In the genomic region with DNA sequence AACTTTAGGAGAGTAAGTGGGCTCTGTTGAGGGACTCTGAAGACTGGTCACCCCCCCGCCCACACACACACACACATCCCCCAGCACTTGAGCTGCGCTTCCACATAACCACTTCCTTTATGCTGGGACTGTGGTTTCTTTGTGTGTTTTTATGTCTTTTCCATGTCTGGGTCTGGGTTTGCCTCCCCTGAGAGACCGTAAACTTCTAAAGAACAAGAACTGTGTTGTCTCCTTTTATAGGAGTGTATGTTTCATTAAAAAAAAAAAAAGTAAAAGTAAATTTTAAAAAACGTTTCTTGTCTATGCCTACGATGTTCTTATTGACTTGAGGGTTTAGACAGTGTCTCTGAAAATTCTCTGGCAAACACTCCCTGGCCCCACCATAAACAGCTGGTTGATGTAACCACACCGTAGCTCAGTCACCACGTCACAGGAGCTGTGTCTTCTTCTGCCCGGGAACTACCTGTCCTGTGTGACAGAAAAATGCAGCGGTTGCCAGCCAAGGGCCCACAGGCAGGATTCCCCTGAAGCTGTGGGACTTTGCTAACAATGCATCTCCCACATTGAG, we compare ENCODE assay signal across 7 cellular contexts.
A peak's percentile ranks its signal among the peaks of the same experiment; 100 is the strongest.
DNase-seq lines count a peak whose midpoint lies in the region; ATAC-seq and TF ChIP-seq lines count a peak whose summit lies in the region.

No MANE protein-coding gene starts in this region.

- ATAC-seq in GM18861 (IDR thresholded peaks at IDR 0.05; ENCODE audit: unreplicated experiment) = peak; percentile 31
- ATAC-seq in HG02759 (IDR thresholded peaks at IDR 0.05; ENCODE audit: unreplicated experiment) = peak; percentile 62
- ATAC-seq in gastroesophageal sphincter = peak; percentile 59

- H3K27me3 ChIP-seq in gastroesophageal sphincter (no peaks in the 10 kb centered on the region), PC-9 (ENCODE audit: insufficient read depth, low read depth) (no peaks in the 10 kb centered on the region)

- H3K27ac ChIP-seq in SK-N-MC (peak overlapping the region; percentile 92), gastroesophageal sphincter (peak overlapping the region; percentile 62 to 86 (median 82)), PC-9 (no peak overlapping the region)

- H3K79me2 ChIP-seq in PC-9 (ENCODE audit: low read depth) = no peaks in the 10 kb centered on the region

- intact Hi-C loops in PC-9 (cut with micrococcal nuclease; ENCODE audit: unreplicated experiment) = no loop called here

- H3K4me1 ChIP-seq in gastroesophageal sphincter = peaks cover 0 to 65% (median 11%) of the 10 kb centered on the region in 3 donors
- peaks cover 14% of the 10 kb centered on the region for H3K4me1 ChIP-seq in PC-9 (replicated peaks; ENCODE audit: insufficient read depth)

- BruUV-seq in PC-9 (replicated peaks; lab: Mats Ljungman, UMichigan) = no TSS peak

- H3K9me2 ChIP-seq in PC-9 (ENCODE audit: insufficient read depth) = no peaks in the 10 kb centered on the region

- TF ChIP-seq POLR2A in gastroesophageal sphincter (IDR thresholded peaks at IDR 0.05) (no peak), erythroblast (IDR thresholded peaks at IDR 0.05; ENCODE audit: low read length) (no peak)

- H3F3A ChIP-seq in PC-9 (ENCODE audit: insufficient read depth, low read depth) = no peaks in the 10 kb centered on the region

- POLR2A ChIA-PET in PC-9 (lab: Charles Lee; ENCODE audit: unreplicated experiment) = no interaction called here

- CTCF ChIA-PET in PC-9 (lab: Charles Lee) = no interaction called here

- H3K9me3 ChIP-seq in SK-N-MC (ENCODE audit: low read depth, low read length) (no peaks in the 10 kb centered on the region), gastroesophageal sphincter (no peaks in the 10 kb centered on the region), PC-9 (ENCODE audit: insufficient read depth, low read depth) (no peaks in the 10 kb centered on the region)

- no peak overlapping the region for H3K4me2 ChIP-seq in PC-9

- TF ChIP-seq CTCF in gastroesophageal sphincter (IDR thresholded peaks at IDR 0.05) = no peak
- TF ChIP-seq CTCF in PC-9 (conservative IDR thresholded peaks at IDR 0.05) = no peak

- WGBS in gastroesophageal sphincter (ENCODE audit: low coverage in 1 of 2), 2 donors = 48 to 58% methylated on average over 7 to 9 of the region's 9 CpGs

- H3K4me3 ChIP-seq in SK-N-MC (peak overlapping the region; percentile 71), gastroesophageal sphincter (no peak overlapping the region), PC-9 (no peak overlapping the region)

- H3K9ac ChIP-seq in SK-N-MC (ENCODE audit: insufficient read length) = peak overlapping the region; percentile 68

- no peaks in the 10 kb centered on the region for H3K36me3 ChIP-seq in SK-N-MC (ENCODE audit: insufficient read depth, low read length)
- H3K36me3 ChIP-seq in gastroesophageal sphincter = peaks cover 0 to 4% of the 10 kb centered on the region in 2 donors
- no peaks in the 10 kb centered on the region for H3K36me3 ChIP-seq in PC-9 (ENCODE audit: low read depth)

- no peaks in the 10 kb centered on the region for H4K20me1 ChIP-seq in PC-9 (ENCODE audit: insufficient read depth)

- DNase-seq in SK-N-MC (ENCODE audit: low read depth, low spot score) (peak; percentile 68), PC-9 (no peak), erythroblast (lab: John Stamatoyannopoulos, UW) (no peak), nucleus accumbens (lab: John Stamatoyannopoulos, UW) (no peak)

- TF ChIP-seq EP300 in gastroesophageal sphincter (IDR thresholded peaks at IDR 0.05) = no peak

- no peak overlapping the region for H2AFZ ChIP-seq in PC-9
